In the genomic region with DNA sequence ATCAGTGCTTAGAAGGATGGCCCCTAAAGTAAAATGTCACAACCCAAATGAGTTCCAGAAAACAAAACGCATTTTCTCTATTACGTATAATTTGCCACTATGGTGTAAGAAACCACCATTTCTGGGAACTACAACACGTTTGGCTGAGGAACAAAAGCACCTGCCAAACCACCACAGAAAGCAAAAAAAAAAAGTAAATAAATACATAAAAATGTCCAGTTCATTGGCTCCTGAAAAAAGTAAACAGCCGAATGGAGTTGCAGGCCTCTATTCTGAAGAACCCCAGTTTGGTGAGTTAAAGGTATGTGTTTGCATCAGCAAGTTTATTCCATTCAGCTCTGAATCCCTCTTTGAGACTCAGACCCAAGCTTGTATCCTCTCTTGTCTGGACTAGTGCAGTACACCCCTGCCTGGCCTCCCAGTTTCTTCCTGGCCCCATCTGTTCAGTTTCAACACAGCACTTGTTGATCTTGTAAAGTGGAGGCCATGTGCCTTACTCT, we compare ENCODE assay signal across 1 cellular context.
A peak's percentile ranks its signal among the peaks of the same experiment; 100 is the strongest.
TF ChIP-seq lines count a peak whose summit lies in the region.

No MANE protein-coding gene starts in this region.

TF ChIP-seq in liver, 16 proteins besides CTCF, POLR2A, EP300 and RAD21:
- peak in 1 of 2 donors; percentile 11 for TF ChIP-seq JUND (IDR thresholded peaks at IDR 0.05)
- peak; percentile 44 to 49 for TF ChIP-seq HNF4A (conservative IDR thresholded peaks at IDR 0.05)
- peak; percentile 36 for TF ChIP-seq ZBTB33 (IDR thresholded peaks at IDR 0.05)
- no peak for TF ChIP-seq FOXA1 (IDR thresholded peaks at IDR 0.05)
- TF ChIP-seq FOXA2 (IDR thresholded peaks at IDR 0.05) = peak; percentile 62
- TF ChIP-seq, protein P1, sequence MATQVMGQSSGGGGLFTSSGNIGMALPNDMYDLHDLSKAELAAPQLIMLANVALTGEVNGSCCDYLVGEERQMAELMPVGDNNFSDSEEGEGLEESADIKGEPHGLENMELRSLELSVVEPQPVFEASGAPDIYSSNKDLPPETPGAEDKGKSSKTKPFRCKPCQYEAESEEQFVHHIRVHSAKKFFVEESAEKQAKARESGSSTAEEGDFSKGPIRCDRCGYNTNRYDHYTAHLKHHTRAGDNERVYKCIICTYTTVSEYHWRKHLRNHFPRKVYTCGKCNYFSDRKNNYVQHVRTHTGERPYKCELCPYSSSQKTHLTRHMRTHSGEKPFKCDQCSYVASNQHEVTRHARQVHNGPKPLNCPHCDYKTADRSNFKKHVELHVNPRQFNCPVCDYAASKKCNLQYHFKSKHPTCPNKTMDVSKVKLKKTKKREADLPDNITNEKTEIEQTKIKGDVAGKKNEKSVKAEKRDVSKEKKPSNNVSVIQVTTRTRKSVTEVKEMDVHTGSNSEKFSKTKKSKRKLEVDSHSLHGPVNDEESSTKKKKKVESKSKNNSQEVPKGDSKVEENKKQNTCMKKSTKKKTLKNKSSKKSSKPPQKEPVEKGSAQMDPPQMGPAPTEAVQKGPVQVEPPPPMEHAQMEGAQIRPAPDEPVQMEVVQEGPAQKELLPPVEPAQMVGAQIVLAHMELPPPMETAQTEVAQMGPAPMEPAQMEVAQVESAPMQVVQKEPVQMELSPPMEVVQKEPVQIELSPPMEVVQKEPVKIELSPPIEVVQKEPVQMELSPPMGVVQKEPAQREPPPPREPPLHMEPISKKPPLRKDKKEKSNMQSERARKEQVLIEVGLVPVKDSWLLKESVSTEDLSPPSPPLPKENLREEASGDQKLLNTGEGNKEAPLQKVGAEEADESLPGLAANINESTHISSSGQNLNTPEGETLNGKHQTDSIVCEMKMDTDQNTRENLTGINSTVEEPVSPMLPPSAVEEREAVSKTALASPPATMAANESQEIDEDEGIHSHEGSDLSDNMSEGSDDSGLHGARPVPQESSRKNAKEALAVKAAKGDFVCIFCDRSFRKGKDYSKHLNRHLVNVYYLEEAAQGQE (IDR thresholded peaks at IDR 0.05) = no peak
- peak; percentile 48 to 76 for TF ChIP-seq RXRA (IDR thresholded peaks at IDR 0.05)
- no peak for TF ChIP-seq GABPA (IDR thresholded peaks at IDR 0.05 in 1 of 2, conservative IDR thresholded peaks at IDR 0.05 in 1 of 2)
- peak; percentile 68 for TF ChIP-seq SP1 (IDR thresholded peaks at IDR 0.05)
- TF ChIP-seq HNF4G (IDR thresholded peaks at IDR 0.05) = no peak
- TF ChIP-seq NR2F2 (IDR thresholded peaks at IDR 0.05) = no peak
- peak; percentile 31 for TF ChIP-seq ATF3 (IDR thresholded peaks at IDR 0.05)
- no peak for TF ChIP-seq TAF1 (conservative IDR thresholded peaks at IDR 0.05)
- peak; percentile 64 for TF ChIP-seq YY1 (IDR thresholded peaks at IDR 0.05)
- no peak for TF ChIP-seq EGR1 (IDR thresholded peaks at IDR 0.05; ENCODE audit: low read depth in 2 of 2)
- TF ChIP-seq, protein P2, sequence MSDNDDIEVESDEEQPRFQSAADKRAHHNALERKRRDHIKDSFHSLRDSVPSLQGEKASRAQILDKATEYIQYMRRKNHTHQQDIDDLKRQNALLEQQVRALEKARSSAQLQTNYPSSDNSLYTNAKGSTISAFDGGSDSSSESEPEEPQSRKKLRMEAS (IDR thresholded peaks at IDR 0.05) = no peak
